Comparison of ENCODE assay signal across 14 cellular contexts in genomic region chr6:5738211-5738610, GRCh38.
DNase-seq lines count a peak whose midpoint lies in the region; ATAC-seq and TF ChIP-seq lines count a peak whose summit lies in the region.
"Had no signal": no experiment of that assay in that cellular context is flagged by ENCODE, and none has a peak within 500 bp of the region (broad histone marks: within the 10 kb centered on the region; RNA-seq: fewer than 3 reads in every experiment).

No MANE protein-coding gene starts in this region.

- intact Hi-C loops in activated CD8-positive, alpha-beta T cell treated with anti-CD3 and anti-CD28 coated beads for 36 hours (cut with micrococcal nuclease): no loop called here

- ATAC-seq in activated CD8-positive, alpha-beta T cell treated with anti-CD3 and anti-CD28 coated beads, Interleukin-2, amount 10 ng/mL, durations not matched to agents 7 days and 5 days: no peak
- ATAC-seq in activated CD8-positive, alpha-beta T cell treated with anti-CD3 and anti-CD28 coated beads for 36 hours: no peak
- ATAC-seq in activated T-helper 17 cell treated with anti-CD3 and anti-CD28 coated beads, Interleukin-2, amount 50 U/mL, for 72 hours (replicated peaks): peak; percentile 48
- peak; percentile 58 for ATAC-seq in stimulated activated effector memory CD8-positive, alpha-beta T cell treated with anti-CD3 and anti-CD28 coated beads, Interleukin-12 subunit alpha, Interleukin-12 subunit beta, amount 100 ng/mL, for 72 hours
- ATAC-seq: A549; CD8-positive, alpha-beta T cell had no signal

- no peak for TF ChIP-seq CTCF in activated CD8-positive, alpha-beta T cell treated with anti-CD3 and anti-CD28 coated beads for 36 hours (IDR thresholded peaks at IDR 0.05)

- DNase-seq in activated CD8-positive, alpha-beta T cell treated with anti-CD3 and anti-CD28 coated beads, Interleukin-2, amount 10 ng/mL, durations not matched to agents 7 days and 5 days: no peak
- no peak for DNase-seq in activated CD8-positive, alpha-beta T cell treated with anti-CD3 and anti-CD28 coated beads for 36 hours
- DNase-seq in stimulated activated effector memory CD8-positive, alpha-beta T cell treated with anti-CD3 and anti-CD28 coated beads, Interleukin-12 subunit alpha, Interleukin-12 subunit beta, amount 100 ng/mL, for 72 hours (ENCODE audit: low spot score in 2 of 2): no peak
- no peak for DNase-seq in hepatic stellate cell (ENCODE audit: low spot score)
- DNase-seq: AML-193; Caco-2; Calu3; CD4-positive, alpha-beta T cell; CD8-positive, alpha-beta T cell; DMS79 treated with DMSO at 0.1 percent for 48 hours; GF-D8 had no signal

- H3K9me3 Mint-ChIP-seq in activated CD8-positive, alpha-beta T cell treated with anti-CD3 and anti-CD28 coated beads, Interleukin-2, amount 10 ng/mL, durations not matched to agents 7 days and 5 days (ENCODE audit: insufficient read depth): no peaks in the 10 kb centered on the region
- H3K9me3 Mint-ChIP-seq in activated CD8-positive, alpha-beta T cell treated with anti-CD3 and anti-CD28 coated beads for 36 hours: no peaks in the 10 kb centered on the region
- no peaks in the 10 kb centered on the region for H3K9me3 Mint-ChIP-seq in activated T-helper 17 cell treated with anti-CD3 and anti-CD28 coated beads, Interleukin-2, amount 50 U/mL, for 72 hours
- H3K9me3 Mint-ChIP-seq in stimulated activated effector memory CD8-positive, alpha-beta T cell treated with anti-CD3 and anti-CD28 coated beads, Interleukin-12 subunit alpha, Interleukin-12 subunit beta, amount 100 ng/mL, for 72 hours: no peaks in the 10 kb centered on the region
- H3K9me3 Mint-ChIP-seq: CD4-positive, alpha-beta T cell; CD8-positive, alpha-beta T cell had no signal

- CTCF ChIA-PET in activated CD8-positive, alpha-beta T cell treated with anti-CD3 and anti-CD28 coated beads, Interleukin-2, amount 10 ng/mL, durations not matched to agents 7 days and 5 days (lab: Charles Lee): no interaction called here
- CTCF ChIA-PET in activated CD8-positive, alpha-beta T cell treated with anti-CD3 and anti-CD28 coated beads for 36 hours (lab: Charles Lee): interaction anchor here (1.0 kb wide), 1 partner anchor 10 kb away, joined by 3 read pairs; no protein-coding TSS in a partner anchor

- H3K4me3 Mint-ChIP-seq in activated CD8-positive, alpha-beta T cell treated with anti-CD3 and anti-CD28 coated beads, Interleukin-2, amount 10 ng/mL, durations not matched to agents 7 days and 5 days: no peak overlapping the region
- no peak overlapping the region for H3K4me3 Mint-ChIP-seq in activated CD8-positive, alpha-beta T cell treated with anti-CD3 and anti-CD28 coated beads for 36 hours
- H3K4me3 Mint-ChIP-seq in activated T-helper 17 cell treated with anti-CD3 and anti-CD28 coated beads, Interleukin-2, amount 50 U/mL, for 72 hours: no peak overlapping the region
- H3K4me3 Mint-ChIP-seq in stimulated activated effector memory CD8-positive, alpha-beta T cell treated with anti-CD3 and anti-CD28 coated beads, Interleukin-12 subunit alpha, Interleukin-12 subunit beta, amount 100 ng/mL, for 72 hours: no peak overlapping the region
- H3K4me3 Mint-ChIP-seq: B cell; CD4-positive, alpha-beta T cell; CD8-positive, alpha-beta T cell had no signal

- POLR2A ChIA-PET in activated CD8-positive, alpha-beta T cell treated with anti-CD3 and anti-CD28 coated beads, Interleukin-2, amount 10 ng/mL, durations not matched to agents 7 days and 5 days (lab: Charles Lee): no interaction called here
- POLR2A ChIA-PET in activated CD8-positive, alpha-beta T cell treated with anti-CD3 and anti-CD28 coated beads for 36 hours (lab: Charles Lee): no interaction called here

- no peaks in the 10 kb centered on the region for H3K4me1 Mint-ChIP-seq in activated CD8-positive, alpha-beta T cell treated with anti-CD3 and anti-CD28 coated beads, Interleukin-2, amount 10 ng/mL, durations not matched to agents 7 days and 5 days (ENCODE audit: low read depth)
- H3K4me1 Mint-ChIP-seq in activated CD8-positive, alpha-beta T cell treated with anti-CD3 and anti-CD28 coated beads for 36 hours (ENCODE audit: low read depth): no peaks in the 10 kb centered on the region
- H3K4me1 Mint-ChIP-seq in activated T-helper 17 cell treated with anti-CD3 and anti-CD28 coated beads, Interleukin-2, amount 50 U/mL, for 72 hours: no peaks in the 10 kb centered on the region
- H3K4me1 Mint-ChIP-seq in stimulated activated effector memory CD8-positive, alpha-beta T cell treated with anti-CD3 and anti-CD28 coated beads, Interleukin-12 subunit alpha, Interleukin-12 subunit beta, amount 100 ng/mL, for 72 hours: no peaks in the 10 kb centered on the region

- H3K36me3 Mint-ChIP-seq in activated CD8-positive, alpha-beta T cell treated with anti-CD3 and anti-CD28 coated beads, Interleukin-2, amount 10 ng/mL, durations not matched to agents 7 days and 5 days (ENCODE audit: low read depth): no peaks in the 10 kb centered on the region
- H3K36me3 Mint-ChIP-seq in activated CD8-positive, alpha-beta T cell treated with anti-CD3 and anti-CD28 coated beads for 36 hours (ENCODE audit: low read depth): peaks cover 1% of the 10 kb centered on the region
- H3K36me3 Mint-ChIP-seq in activated T-helper 17 cell treated with anti-CD3 and anti-CD28 coated beads, Interleukin-2, amount 50 U/mL, for 72 hours (ENCODE audit: low read depth): no peaks in the 10 kb centered on the region
- no peaks in the 10 kb centered on the region for H3K36me3 Mint-ChIP-seq in stimulated activated effector memory CD8-positive, alpha-beta T cell treated with anti-CD3 and anti-CD28 coated beads, Interleukin-12 subunit alpha, Interleukin-12 subunit beta, amount 100 ng/mL, for 72 hours

- H3K27me3 Mint-ChIP-seq in activated CD8-positive, alpha-beta T cell treated with anti-CD3 and anti-CD28 coated beads, Interleukin-2, amount 10 ng/mL, durations not matched to agents 7 days and 5 days (ENCODE audit: low read depth): no peaks in the 10 kb centered on the region
- H3K27me3 Mint-ChIP-seq in activated CD8-positive, alpha-beta T cell treated with anti-CD3 and anti-CD28 coated beads for 36 hours: no peaks in the 10 kb centered on the region
- no peaks in the 10 kb centered on the region for H3K27me3 Mint-ChIP-seq in activated T-helper 17 cell treated with anti-CD3 and anti-CD28 coated beads, Interleukin-2, amount 50 U/mL, for 72 hours
- H3K27me3 Mint-ChIP-seq: B cell; CD4-positive, alpha-beta T cell had no signal

- H3K27ac Mint-ChIP-seq in activated CD8-positive, alpha-beta T cell treated with anti-CD3 and anti-CD28 coated beads, Interleukin-2, amount 10 ng/mL, durations not matched to agents 7 days and 5 days: peak overlapping the region; percentile 17
- no peak overlapping the region for H3K27ac Mint-ChIP-seq in activated CD8-positive, alpha-beta T cell treated with anti-CD3 and anti-CD28 coated beads for 36 hours
- no peak overlapping the region for H3K27ac Mint-ChIP-seq in activated T-helper 17 cell treated with anti-CD3 and anti-CD28 coated beads, Interleukin-2, amount 50 U/mL, for 72 hours
- H3K27ac Mint-ChIP-seq in stimulated activated effector memory CD8-positive, alpha-beta T cell treated with anti-CD3 and anti-CD28 coated beads, Interleukin-12 subunit alpha, Interleukin-12 subunit beta, amount 100 ng/mL, for 72 hours: no peak overlapping the region
- H3K27ac Mint-ChIP-seq: B cell; CD4-positive, alpha-beta T cell; CD8-positive, alpha-beta T cell had no signal

Comparison
In these comparisons a context has a peak if more than half of its experiments do, and no peak if none do; other contexts are left out.
1. ATAC-seq: peak in activated T-helper 17 cell treated with anti-CD3 and anti-CD28 coated beads, Interleukin-2, amount 50 U/mL, for 72 hours (single experiment) and stimulated activated effector memory CD8-positive, alpha-beta T cell treated with anti-CD3 and anti-CD28 coated beads, Interleukin-12 subunit alpha, Interleukin-12 subunit beta, amount 100 ng/mL, for 72 hours (single experiment); none in activated CD8-positive, alpha-beta T cell treated with anti-CD3 and anti-CD28 coated beads, Interleukin-2, amount 10 ng/mL, durations not matched to agents 7 days and 5 days (single experiment) and activated CD8-positive, alpha-beta T cell treated with anti-CD3 and anti-CD28 coated beads for 36 hours (single experiment).